8 cellular contexts compared by ENCODE assay signal in the genomic region with DNA sequence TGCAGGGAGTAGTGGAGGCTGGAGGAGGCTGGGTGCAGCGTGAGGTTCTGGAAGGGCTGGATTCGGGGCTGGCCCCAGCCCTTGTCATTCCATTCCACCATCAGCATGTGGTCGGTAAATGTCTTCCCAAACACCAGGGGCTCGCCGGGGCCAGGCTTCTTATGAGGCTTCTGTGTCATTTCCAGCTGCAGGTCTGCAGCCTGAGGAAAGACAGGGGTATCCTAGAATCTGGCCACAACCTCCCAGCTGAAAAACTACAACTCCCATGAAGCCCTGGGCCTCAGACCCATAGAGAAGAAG. TPM values are rescaled to one million over a fixed set of nuclear protein-coding genes. Genes with fewer than 3 reads are reported as not detected.
DNase-seq lines count a peak whose midpoint lies in the region; ATAC-seq and TF ChIP-seq lines count a peak whose summit lies in the region.
"Had no signal": no experiment of that assay in that cellular context is flagged by ENCODE, and none has a peak within 500 bp of the region (broad histone marks: within the 10 kb centered on the region; RNA-seq: fewer than 3 reads in every experiment).

No MANE protein-coding gene starts in this region.

- ATAC-seq in stimulated activated naive CD8-positive, alpha-beta T cell treated with anti-CD3 and anti-CD28 coated beads, Interleukin-15, amount 100 ng/mL, for 72 hours, result no peak
- no peak for ATAC-seq in stimulated activated naive CD8-positive, alpha-beta T cell treated with anti-CD3 and anti-CD28 coated beads, Interleukin-15, Interleukin-2, amounts not matched to agents 100 U/mL and 50 U/mL, for 24 hours
- ATAC-seq in HG02840 (IDR thresholded peaks at IDR 0.05; ENCODE audit: low FRiP score, unreplicated experiment), result no peak

- peak overlapping the region in 52 of 59 donors; percentile 5 to 61 (median 38) for H3K4me3 ChIP-seq in dorsolateral prefrontal cortex
- H3K4me3 ChIP-seq: thoracic aorta had no signal

- H3K27me3 Mint-ChIP-seq in stimulated activated naive CD8-positive, alpha-beta T cell treated with anti-CD3 and anti-CD28 coated beads, Interleukin-15, amount 100 ng/mL, for 72 hours, result no peaks in the 10 kb centered on the region

- H3K9me3 Mint-ChIP-seq in stimulated activated naive CD8-positive, alpha-beta T cell treated with anti-CD3 and anti-CD28 coated beads, Interleukin-15, amount 100 ng/mL, for 72 hours, result no peaks in the 10 kb centered on the region

- peak overlapping the region in 54 of 59 donors; percentile 5 to 84 (median 75) for H3K27ac ChIP-seq in dorsolateral prefrontal cortex
- H3K27ac ChIP-seq: KMS-11, thoracic aorta had no signal

- intact Hi-C loops in dorsolateral prefrontal cortex (cut with DNase I), result no loop called here

- DNase-seq in stimulated activated naive CD8-positive, alpha-beta T cell treated with anti-CD3 and anti-CD28 coated beads, Interleukin-15, amount 100 ng/mL, for 72 hours, result peak; percentile 31 to 33
- no peak for DNase-seq in stimulated activated naive CD8-positive, alpha-beta T cell treated with anti-CD3 and anti-CD28 coated beads, Interleukin-15, Interleukin-2, amounts not matched to agents 100 U/mL and 50 U/mL, for 24 hours
- DNase-seq in dorsolateral prefrontal cortex (peak in 5 of 10 donors; percentile 59 to 85 (median 72)), medulla oblongata (ENCODE audit: extremely low spot score) (no peak), foreskin melanocyte (no peak)

- no peak for TF ChIP-seq CTCF in dorsolateral prefrontal cortex (IDR thresholded peaks at IDR 0.05 in 54 of 56, conservative IDR thresholded peaks at IDR 0.05 in 2 of 56; ENCODE audit: low read depth in 1 of 56, partially characterized antibody in 56 of 56)

- no peaks in the 10 kb centered on the region for H3K27me3 ChIP-seq in dorsolateral prefrontal cortex

- no peak overlapping the region for H3K27ac Mint-ChIP-seq in stimulated activated naive CD8-positive, alpha-beta T cell treated with anti-CD3 and anti-CD28 coated beads, Interleukin-15, amount 100 ng/mL, for 72 hours

- no peak overlapping the region for H3K4me3 Mint-ChIP-seq in stimulated activated naive CD8-positive, alpha-beta T cell treated with anti-CD3 and anti-CD28 coated beads, Interleukin-15, amount 100 ng/mL, for 72 hours

- H3K4me1 Mint-ChIP-seq in stimulated activated naive CD8-positive, alpha-beta T cell treated with anti-CD3 and anti-CD28 coated beads, Interleukin-15, amount 100 ng/mL, for 72 hours, result peaks cover 45% of the 10 kb centered on the region

RNA-seq across cellular contexts. Expression of a gene that starts 4.4 kb away (rescaled TPM):
- 10 to 100 TPM; 22.7 to 81.8 (median 38.3) TPM for total RNA-seq in dorsolateral prefrontal cortex

RNA-seq across cellular contexts. Expression of a gene that starts 29.8 kb away (rescaled TPM):
- total RNA-seq in dorsolateral prefrontal cortex, result 10 to 100 TPM; 13.0 to 46.6 (median 23.0) TPM

RNA-seq across cellular contexts. Expression of a gene that starts 51.1 kb away (rescaled TPM):
- total RNA-seq in dorsolateral prefrontal cortex, result not detected
- total RNA-seq: thoracic aorta had no signal

RNA-seq across cellular contexts. Expression of a gene that starts 54.0 kb away (rescaled TPM):
- 10 to 100 TPM in 1 of 120 experiments, 1 to 10 TPM in 119; 1.8 to 11.1 (median 5.1) TPM for total RNA-seq in dorsolateral prefrontal cortex

RNA-seq across cellular contexts. Expression of a gene that starts 59.8 kb away (rescaled TPM):
- total RNA-seq in dorsolateral prefrontal cortex, result 1 to 10 TPM in 75 of 120 experiments, under 1 TPM in 40, not detected in 5; 0.31 to 9.5 (median 1.3) TPM
- total RNA-seq: thoracic aorta had no signal

Comparison
In these comparisons a context has a peak if more than half of its experiments do, and no peak if none do; other contexts are left out.
1. DNase-seq: peak in stimulated activated naive CD8-positive, alpha-beta T cell treated with anti-CD3 and anti-CD28 coated beads, Interleukin-15, amount 100 ng/mL, for 72 hours (2 of 2); none in stimulated activated naive CD8-positive, alpha-beta T cell treated with anti-CD3 and anti-CD28 coated beads, Interleukin-15, Interleukin-2, amounts not matched to agents 100 U/mL and 50 U/mL, for 24 hours (single experiment), medulla oblongata (single experiment) and foreskin melanocyte (single experiment).